16 cellular contexts compared by ENCODE assay signal in genomic region chr6:14639983-14640599, GRCh38.
A peak's percentile ranks its signal among the peaks of the same experiment; 100 is the strongest.
DNase-seq lines count a peak whose midpoint lies in the region; ATAC-seq and TF ChIP-seq lines count a peak whose summit lies in the region.
"Had no signal": no experiment of that assay in that cellular context is flagged by ENCODE, and none has a peak within 500 bp of the region (broad histone marks: within the 10 kb centered on the region; RNA-seq: fewer than 3 reads in every experiment).

No MANE protein-coding gene starts in this region.

- POLR2A ChIA-PET in WTC11 (lab: Charles Lee) = no interaction called here

- peak overlapping the region; percentile 47 for H3K4me3 Mint-ChIP-seq in WTC11

- H2BK5ac ChIP-seq in mesendoderm (ENCODE audit: low read length) = no peak overlapping the region

- no peaks in the 10 kb centered on the region for H3K79me2 ChIP-seq in mesendoderm (ENCODE audit: control insufficient read depth, insufficient read depth, low read length)

- H3K4me1 Mint-ChIP-seq in WTC11 = peaks cover 73% of the 10 kb centered on the region

- peak overlapping the region; percentile 36 for H3K56ac ChIP-seq in mesendoderm (ENCODE audit: low read length)

- no peaks in the 10 kb centered on the region for H3K9me3 Mint-ChIP-seq in WTC11
- H3K9me3 Mint-ChIP-seq: neural crest cell had no signal

- no peaks in the 10 kb centered on the region for H3K36me3 Mint-ChIP-seq in WTC11

- H3K27me3 ChIP-seq in BLaER1 treated with 17β-estradiol and CSF1 and Interleukin-3, amounts not matched to agents 10 nM and 100 nM = no peaks in the 10 kb centered on the region
- no peaks in the 10 kb centered on the region for H3K27me3 ChIP-seq in HAP-1 (ENCODE audit: low read depth)
- no peaks in the 10 kb centered on the region for H3K27me3 ChIP-seq in mesendoderm (ENCODE audit: insufficient read depth, low read length, poor library complexity)
- H3K27me3 ChIP-seq: sigmoid colon had no signal

- H3K9ac ChIP-seq in BLaER1 treated with 17β-estradiol and CSF1 and Interleukin-3, amounts not matched to agents 10 nM and 100 nM = peak overlapping the region; percentile 31 to 82 (median 73); a peak in 17 of 22 replicates
- no peak overlapping the region for H3K9ac ChIP-seq in mesendoderm (ENCODE audit: low read length)

- no peak overlapping the region for H4K5ac ChIP-seq in mesendoderm (ENCODE audit: low read length)

- no peak overlapping the region for H2BK15ac ChIP-seq in mesendoderm (replicated peaks; ENCODE audit: low read depth)

- WGBS in mesendoderm (ENCODE audit: extremely low coverage, insufficient coverage, low lambda C conversion rate) = no CpG with 5 or more reads among the region's 12 CpGs

- H3K27ac ChIP-seq in BLaER1 treated with 17β-estradiol and CSF1 and Interleukin-3, amounts not matched to agents 10 nM and 100 nM = peak overlapping the region; percentile 71 to 89 (median 83); a peak in 21 of 22 replicates
- H3K27ac ChIP-seq in mesendoderm (ENCODE audit: low read depth, low read length) = peak overlapping the region; percentile 45

- DNase-seq in HAP-1 (ENCODE audit: low spot score in 2 of 2) (peak; percentile 21 to 39), WTC11 (ENCODE audit: low spot score) (peak; percentile 31), mesendoderm (peak; percentile 67), middle frontal gyrus (ENCODE audit: extremely low spot score, low spot score) (no peak), NCI-H69 (lab: John Stamatoyannopoulos, UW) (no peak), SIG-M5 (lab: John Stamatoyannopoulos, UW) (no peak)
- DNase-seq in stimulated activated CD4-positive, alpha-beta T cell treated with anti-CD3 and anti-CD28 coated beads, Interleukin-15, amount 100 ng/mL, for 24 hours = no peak
- DNase-seq: activated gamma-delta T cell treated with Interleukin-2 at 50 U/mL for 16 hours; anterior cingulate cortex; NCI-H2081 treated with DMSO at 0.1 percent for 48 hours; sigmoid colon; stimulated activated CD4-positive, alpha-beta T cell treated with anti-CD3 and anti-CD28 coated beads, Interleukin-4, amount 100 ng/mL, for 1 hour; SW 1271 had no signal

- peak overlapping the region in 1 of 10 experiments; percentile 11; a peak in 1 of 20 replicates for H3K4me3 ChIP-seq in BLaER1 treated with 17β-estradiol and CSF1 and Interleukin-3, amounts not matched to agents 10 nM and 100 nM
- H3K4me3 ChIP-seq in HAP-1 (no peak overlapping the region), mesendoderm (ENCODE audit: low read length) (no peak overlapping the region)
- H3K4me3 ChIP-seq: sigmoid colon had no signal

- no peak overlapping the region for H3K23ac ChIP-seq in mesendoderm (ENCODE audit: low read length)

- H3K9me3 ChIP-seq in BLaER1 treated with 17β-estradiol and CSF1 and Interleukin-3, amounts not matched to agents 10 nM and 100 nM (replicated peaks in 1 of 11) = no peaks in the 10 kb centered on the region
- H3K9me3 ChIP-seq in HAP-1 = no peaks in the 10 kb centered on the region
- H3K9me3 ChIP-seq: sigmoid colon had no signal

- peak overlapping the region; percentile 84 to 97 (median 89) for H3K4me2 ChIP-seq in BLaER1 treated with 17β-estradiol and CSF1 and Interleukin-3, amounts not matched to agents 10 nM and 100 nM
- no peak overlapping the region for H3K4me2 ChIP-seq in mesendoderm (ENCODE audit: low read length)

- peak overlapping the region; percentile 72 for H3K18ac ChIP-seq in mesendoderm (ENCODE audit: low read length)

- no peaks in the 10 kb centered on the region for H4K20me1 ChIP-seq in BLaER1 treated with 17β-estradiol and CSF1 and Interleukin-3, amounts not matched to agents 10 nM and 100 nM

- H3K27ac Mint-ChIP-seq in WTC11 = peak overlapping the region; percentile 96

- in situ Hi-C loops in HAP-1 (cut with MboI; ENCODE audit: low sequenced_read_pairs) = no loop called here

- CTCF ChIA-PET in WTC11 (lab: Charles Lee) = interaction anchor here (0.8 to 2.1 kb wide), 6 partner anchors 25 to 635 kb away, joined by 3 to 6 read pairs (median 3); no protein-coding TSS in a partner anchor

- peak overlapping the region; percentile 16 for H2BK120ac ChIP-seq in mesendoderm (ENCODE audit: low read depth, low read length)

- peaks cover 67 to 77% (median 71%) of the 10 kb centered on the region in 10 experiments for H3K4me1 ChIP-seq in BLaER1 treated with 17β-estradiol and CSF1 and Interleukin-3, amounts not matched to agents 10 nM and 100 nM
- H3K4me1 ChIP-seq in HAP-1 = peaks cover 22% of the 10 kb centered on the region
- peaks cover 12% of the 10 kb centered on the region for H3K4me1 ChIP-seq in mesendoderm (ENCODE audit: control insufficient read depth, low read depth, low read length)

- peak; percentile 80 for ATAC-seq in WTC11
- ATAC-seq: Panc1 had no signal

- no peaks in the 10 kb centered on the region for H3K79me1 ChIP-seq in mesendoderm (ENCODE audit: low read length)

- H4K8ac ChIP-seq in mesendoderm (ENCODE audit: low read depth, low read length) = no peak overlapping the region

- no peak overlapping the region for H3K4ac ChIP-seq in mesendoderm (ENCODE audit: low read depth, low read length)

- H3K36me3 ChIP-seq in BLaER1 treated with 17β-estradiol and CSF1 and Interleukin-3, amounts not matched to agents 10 nM and 100 nM = no peaks in the 10 kb centered on the region
- no peaks in the 10 kb centered on the region for H3K36me3 ChIP-seq in HAP-1 (replicated peaks)
- no peaks in the 10 kb centered on the region for H3K36me3 ChIP-seq in mesendoderm (ENCODE audit: control insufficient read depth, insufficient read depth, low read length)
- H3K36me3 ChIP-seq: sigmoid colon had no signal

- H3K27me3 Mint-ChIP-seq in WTC11 (ENCODE audit: low read depth) = no peaks in the 10 kb centered on the region

- TF ChIP-seq CTCF in WTC11 (IDR thresholded peaks at IDR 0.05) = no peak

- H2AK5ac ChIP-seq in mesendoderm (ENCODE audit: low read length) = no peak overlapping the region

TF ChIP-seq in WTC11, 78 proteins besides CTCF, POLR2A, EP300 and RAD21 (continues in another document):
- TF ChIP-seq AFF4 (CRISPR knock-in tag; IDR thresholded peaks at IDR 0.05; ENCODE audit: borderline replicate concordance) = no peak
- TF ChIP-seq MAX (CRISPR knock-in tag; IDR thresholded peaks at IDR 0.05) = 0 out of 2 replicates have a peak, but pooled peaks have one; percentile 44
- TF ChIP-seq E2F1 (CRISPR knock-in tag; IDR thresholded peaks at IDR 0.05) = no peak
- TF ChIP-seq USF1 (CRISPR knock-in tag; IDR thresholded peaks at IDR 0.05) = peak; percentile 91
- no peak for TF ChIP-seq ZNF416 (CRISPR knock-in tag; IDR thresholded peaks at IDR 0.05)
- TF ChIP-seq SP1 (CRISPR knock-in tag; conservative IDR thresholded peaks at IDR 0.05) = peak; percentile 27; the same call in 1 of the 2 replicates
- TF ChIP-seq SMAD4 (CRISPR knock-in tag; IDR thresholded peaks at IDR 0.05) = no peak
- TF ChIP-seq HMGA2 (CRISPR knock-in tag; IDR thresholded peaks at IDR 0.05) = no peak
- no peak for TF ChIP-seq ESRRA (CRISPR knock-in tag; IDR thresholded peaks at IDR 0.05; ENCODE audit: borderline replicate concordance)
- TF ChIP-seq ZNF423 (CRISPR knock-in tag; IDR thresholded peaks at IDR 0.05) = no peak
- no peak for TF ChIP-seq TCF7 (CRISPR knock-in tag; IDR thresholded peaks at IDR 0.05; ENCODE audit: low read depth)

Comparison
In these comparisons a context has a peak if more than half of its experiments do, and no peak if none do; other contexts are left out.
1. DNase-seq: peak in HAP-1 (2 of 2), WTC11 (single experiment) and mesendoderm (single experiment); none in middle frontal gyrus (single experiment), NCI-H69 (single experiment), SIG-M5 (single experiment) and stimulated activated CD4-positive, alpha-beta T cell treated with anti-CD3 and anti-CD28 coated beads, Interleukin-15, amount 100 ng/mL, for 24 hours (single experiment).